In the genomic region with DNA sequence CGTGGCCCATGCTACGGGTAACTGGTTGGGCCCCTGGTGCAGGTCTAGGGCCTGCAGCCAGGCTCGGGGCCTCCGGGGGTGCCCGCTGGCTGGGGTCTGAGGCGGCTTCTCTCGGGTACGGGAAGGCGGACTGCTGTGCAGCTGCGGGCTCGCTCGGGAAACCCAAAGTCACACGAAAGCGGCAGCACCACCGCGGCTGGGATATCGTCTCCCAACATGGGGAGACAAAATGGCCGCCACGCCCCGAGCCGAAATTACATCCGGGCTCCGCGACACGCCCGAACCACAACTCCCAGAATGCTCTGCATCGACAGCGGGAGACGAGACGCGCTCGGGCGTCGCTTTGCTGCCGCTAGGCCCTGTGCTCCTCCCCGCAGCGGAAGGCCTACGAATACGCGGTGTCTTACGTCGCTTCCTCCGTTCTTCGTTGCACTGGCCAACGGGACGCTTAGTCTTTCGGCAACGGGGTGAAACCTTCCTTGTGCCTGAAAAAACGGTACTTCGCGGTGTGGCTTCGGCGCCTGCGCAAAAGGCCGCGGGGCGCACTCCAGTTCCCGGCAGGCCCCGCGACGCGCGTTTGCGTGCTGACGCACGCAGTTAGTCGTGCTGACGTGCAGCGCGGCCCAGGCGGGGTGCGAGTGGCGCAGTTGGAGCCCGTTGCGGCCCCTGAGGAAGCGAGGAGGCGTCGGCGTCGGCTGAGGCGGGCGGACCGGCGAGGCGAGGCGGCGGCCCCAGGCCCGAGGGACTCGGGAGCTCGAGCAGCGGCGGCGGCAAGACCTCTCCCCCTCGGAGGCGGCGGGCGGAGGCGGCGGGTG, we compare ENCODE assay signal across 8 cellular contexts. TPM values are rescaled to one million over a fixed set of nuclear protein-coding genes. Genes with fewer than 3 reads are reported as not detected.
DNase-seq lines count a peak whose midpoint lies in the region; ATAC-seq, FAIRE-seq and TF ChIP-seq lines count a peak whose summit lies in the region.

A gene (plus strand): TSS at position 604 of the 815 bp plus-strand sequence. CDS start 3,727 bp downstream, outside the sequence.

- peak; percentile 90 for ATAC-seq in activated T-helper 17 cell treated with anti-CD3 and anti-CD28 coated beads, Interleukin-2, amount 50 U/mL, for 72 hours (replicated peaks)
- ATAC-seq in naive thymus-derived CD4-positive, alpha-beta T cell, result peak; percentile 92
- ATAC-seq in stimulated activated memory B cell treated with anti-CD40 and anti-IgM and Interleukin-4, amounts not matched to agents 10 μg/mL and 1 μg/mL and 100 μg/mL, for 72 hours, result peak; percentile 96

- no peaks in the 10 kb centered on the region for H3K27me3 ChIP-seq in fibroblast of lung (ENCODE audit: control insufficient read depth, insufficient read depth, low read length)
- no peaks in the 10 kb centered on the region for H3K27me3 ChIP-seq in naive thymus-derived CD4-positive, alpha-beta T cell (ENCODE audit: control insufficient read depth in 2 of 2, insufficient read depth in 2 of 2, low read length in 2 of 2)

- H3K4me1 Mint-ChIP-seq in activated T-helper 17 cell treated with anti-CD3 and anti-CD28 coated beads, Interleukin-2, amount 50 U/mL, for 72 hours, result peaks cover 38% of the 10 kb centered on the region
- H3K4me1 Mint-ChIP-seq in naive thymus-derived CD4-positive, alpha-beta T cell, result peaks cover 37 to 57% (median 50%) of the 10 kb centered on the region in 7 donors
- peaks cover 57% of the 10 kb centered on the region for H3K4me1 Mint-ChIP-seq in stimulated activated memory B cell treated with anti-CD40 and anti-IgM and Interleukin-4, amounts not matched to agents 10 μg/mL and 1 μg/mL and 100 μg/mL, for 72 hours

- DNase-seq in ELF-1 (ENCODE audit: low read depth, low spot score) (peak; percentile 98), H54 (ENCODE audit: insufficient read length, low spot score) (peak; percentile 93), LoVo (ENCODE audit: low spot score) (peak; percentile 95), RWPE1 (ENCODE audit: low spot score) (peak; percentile 92), fibroblast of lung (ENCODE audit: low read depth in 2 of 2) (peak; percentile 95 to 98)
- peak; percentile 92 to 98 (median 96) for DNase-seq in naive thymus-derived CD4-positive, alpha-beta T cell

- POLR2A ChIA-PET in RWPE1 (lab: Yijun Ruan, JAX; ENCODE audit: low non-redundant PET), result interaction anchor here (0.6 to 1.9 kb wide), 2 partner anchors 16 to 1442 kb away, joined by 3 to 12 read pairs; no protein-coding TSS in a partner anchor
- POLR2A ChIA-PET in naive thymus-derived CD4-positive, alpha-beta T cell (lab: Charles Lee), result interaction anchor here (0.7 to 5.2 kb wide), 13 partner anchors 11 to 860 kb away, joined by 3 to 66 read pairs (median 4); a partner anchor contains a TSS

- no peak for FAIRE-seq in H54 (lab: Jason Lieb, UNC)

- peak; percentile 53 for TF ChIP-seq POLR2A in H54 (IDR thresholded peaks at IDR 0.05; ENCODE audit: low read depth, low read length)

- H3K27ac ChIP-seq in RWPE1 (peak within 1 kb of the TSS; percentile 99), fibroblast of lung (ENCODE audit: insufficient read depth, low read length) (peak within 1 kb of the TSS; percentile 100)
- peak within 1 kb of the TSS; percentile 100 for H3K27ac ChIP-seq in naive thymus-derived CD4-positive, alpha-beta T cell (ENCODE audit: low read depth, low read length)

- H3K4me1 ChIP-seq in fibroblast of lung (ENCODE audit: control insufficient read depth, extremely low read depth, insufficient read depth, low read length), result no peaks in the 10 kb centered on the region
- peaks cover 35 to 40% of the 10 kb centered on the region in 2 donors for H3K4me1 ChIP-seq in naive thymus-derived CD4-positive, alpha-beta T cell (ENCODE audit: control insufficient read depth in 2 of 2, insufficient read depth in 2 of 2, low read length in 2 of 2)

- intact Hi-C loops in naive thymus-derived CD4-positive, alpha-beta T cell (cut with micrococcal nuclease), result loop anchor here (1.0 to 2.0 kb wide), 10 partner anchors 25 to 323 kb away; a partner anchor contains a TSS

- H4K20me1 ChIP-seq in fibroblast of lung (ENCODE audit: control insufficient read depth, extremely low read depth, insufficient read depth, low read length), result peaks cover 9% of the 10 kb centered on the region

- H2AFZ ChIP-seq in fibroblast of lung (ENCODE audit: low read length), result peak within 1 kb of the TSS; percentile 100

- CTCF ChIA-PET in RWPE1 (lab: Yijun Ruan, JAX), result no interaction called here
- CTCF ChIA-PET in naive thymus-derived CD4-positive, alpha-beta T cell (lab: Charles Lee), result no interaction called here

- TF ChIP-seq CTCF in RWPE1 (conservative IDR thresholded peaks at IDR 0.05; ENCODE audit: low read depth) (no peak), fibroblast of lung (conservative IDR thresholded peaks at IDR 0.05 in 1 of 2, IDR thresholded peaks at IDR 0.05 in 1 of 2; ENCODE audit: low read depth in 1 of 2, low read length in 2 of 2) (no peak)

- H3K27me3 Mint-ChIP-seq in activated T-helper 17 cell treated with anti-CD3 and anti-CD28 coated beads, Interleukin-2, amount 50 U/mL, for 72 hours, result no peaks in the 10 kb centered on the region
- no peaks in the 10 kb centered on the region for H3K27me3 Mint-ChIP-seq in naive thymus-derived CD4-positive, alpha-beta T cell
- H3K27me3 Mint-ChIP-seq in stimulated activated memory B cell treated with anti-CD40 and anti-IgM and Interleukin-4, amounts not matched to agents 10 μg/mL and 1 μg/mL and 100 μg/mL, for 72 hours, result no peaks in the 10 kb centered on the region

- H3K79me2 ChIP-seq in fibroblast of lung (ENCODE audit: control insufficient read depth, insufficient read depth, low read length), result peaks cover 43% of the 10 kb centered on the region

- H3K9me3 ChIP-seq in fibroblast of lung (ENCODE audit: control insufficient read depth, insufficient read depth, low read depth, low read length), result no peaks in the 10 kb centered on the region
- H3K9me3 ChIP-seq in naive thymus-derived CD4-positive, alpha-beta T cell (ENCODE audit: control insufficient read depth in 2 of 3, low read length in 3 of 3), result no peaks in the 10 kb centered on the region

- peak within 1 kb of the TSS; percentile 94 for H3K4me2 ChIP-seq in fibroblast of lung (ENCODE audit: extremely low read depth, insufficient read depth, low read length)

- peaks cover 2% of the 10 kb centered on the region for H3K36me3 ChIP-seq in fibroblast of lung (ENCODE audit: control insufficient read depth, insufficient read depth, low read length)
- H3K36me3 ChIP-seq in naive thymus-derived CD4-positive, alpha-beta T cell (ENCODE audit: control insufficient read depth in 2 of 3, insufficient read depth in 3 of 3, low read length in 3 of 3), result peaks cover 0 to 18% (median under 1%) of the 10 kb centered on the region in 3 experiments

- peaks cover 60% of the 10 kb centered on the region for H3K36me3 Mint-ChIP-seq in activated T-helper 17 cell treated with anti-CD3 and anti-CD28 coated beads, Interleukin-2, amount 50 U/mL, for 72 hours (ENCODE audit: low read depth)
- peaks cover 6 to 37% (median 21%) of the 10 kb centered on the region in 5 donors for H3K36me3 Mint-ChIP-seq in naive thymus-derived CD4-positive, alpha-beta T cell
- H3K36me3 Mint-ChIP-seq in stimulated activated memory B cell treated with anti-CD40 and anti-IgM and Interleukin-4, amounts not matched to agents 10 μg/mL and 1 μg/mL and 100 μg/mL, for 72 hours, result peaks cover 56% of the 10 kb centered on the region

- H3K4me3 ChIP-seq in fibroblast of lung (replicated peaks in 1 of 4; ENCODE audit: control extremely low read depth in 1 of 4, insufficient read depth in 1 of 4, low read depth in 3 of 4, low read length in 4 of 4), result peak within 1 kb of the TSS; percentile 80 to 91 (median 86)
- peak within 1 kb of the TSS; percentile 68 for H3K4me3 ChIP-seq in naive thymus-derived CD4-positive, alpha-beta T cell (ENCODE audit: low read length)

- H3K27ac Mint-ChIP-seq in activated T-helper 17 cell treated with anti-CD3 and anti-CD28 coated beads, Interleukin-2, amount 50 U/mL, for 72 hours, result peak within 1 kb of the TSS; percentile 98
- H3K27ac Mint-ChIP-seq in naive thymus-derived CD4-positive, alpha-beta T cell, result peak within 1 kb of the TSS; percentile 96 to 100 (median 99)
- peak within 1 kb of the TSS; percentile 99 for H3K27ac Mint-ChIP-seq in stimulated activated memory B cell treated with anti-CD40 and anti-IgM and Interleukin-4, amounts not matched to agents 10 μg/mL and 1 μg/mL and 100 μg/mL, for 72 hours

- H3K9me3 Mint-ChIP-seq in activated T-helper 17 cell treated with anti-CD3 and anti-CD28 coated beads, Interleukin-2, amount 50 U/mL, for 72 hours, result no peaks in the 10 kb centered on the region
- peaks cover 0 to 8% (median 0%) of the 10 kb centered on the region in 11 donors for H3K9me3 Mint-ChIP-seq in naive thymus-derived CD4-positive, alpha-beta T cell
- peaks cover 5% of the 10 kb centered on the region for H3K9me3 Mint-ChIP-seq in stimulated activated memory B cell treated with anti-CD40 and anti-IgM and Interleukin-4, amounts not matched to agents 10 μg/mL and 1 μg/mL and 100 μg/mL, for 72 hours

- peak within 1 kb of the TSS; percentile 98 for H3K9ac ChIP-seq in fibroblast of lung (ENCODE audit: insufficient read depth, low read length)

- H3K4me3 Mint-ChIP-seq in activated T-helper 17 cell treated with anti-CD3 and anti-CD28 coated beads, Interleukin-2, amount 50 U/mL, for 72 hours, result peak within 1 kb of the TSS; percentile 95
- peak within 1 kb of the TSS; percentile 89 to 98 (median 94) for H3K4me3 Mint-ChIP-seq in naive thymus-derived CD4-positive, alpha-beta T cell
- H3K4me3 Mint-ChIP-seq in stimulated activated memory B cell treated with anti-CD40 and anti-IgM and Interleukin-4, amounts not matched to agents 10 μg/mL and 1 μg/mL and 100 μg/mL, for 72 hours, result peak within 1 kb of the TSS; percentile 95

RNA-seq across cellular contexts. Expression of the gene that starts here (rescaled TPM):
- 100 to 1,000 TPM; 553 to 810 TPM for total RNA-seq in activated T-helper 17 cell treated with anti-CD3 and anti-CD28 coated beads, Interleukin-2, amount 50 U/mL, for 72 hours
- total RNA-seq in fibroblast of lung, result 43.9 and 74.3 TPM in 2 replicates
- 55.2 and 85.6 TPM in 2 replicates for polyA plus RNA-seq in fibroblast of lung
- 202 and 242 TPM in 2 replicates for polyA plus RNA-seq in fibroblast of lung (2012)
- 605 and 812 TPM in 2 replicates for polyA minus RNA-seq in fibroblast of lung (ENCODE audit: low replicate concordance)
- total RNA-seq in naive thymus-derived CD4-positive, alpha-beta T cell, result 1,000 to 10,000 TPM in 4 of 5 experiments, 100 to 1,000 TPM in 1; 590 to 1,259 (median 1,020) TPM
- 100 to 1,000 TPM in 1 of 2 donors, 10 to 100 TPM in 1; 52.1 to 119 TPM for polyA plus RNA-seq in naive thymus-derived CD4-positive, alpha-beta T cell

Comparison
In these comparisons a context has a peak if more than half of its experiments do, and no peak if none do; other contexts are left out.
1. Peak in every context shown above with its lines: DNase-seq, ATAC-seq, H3K4me3 ChIP-seq and H3K27ac ChIP-seq.